In the genomic region with DNA sequence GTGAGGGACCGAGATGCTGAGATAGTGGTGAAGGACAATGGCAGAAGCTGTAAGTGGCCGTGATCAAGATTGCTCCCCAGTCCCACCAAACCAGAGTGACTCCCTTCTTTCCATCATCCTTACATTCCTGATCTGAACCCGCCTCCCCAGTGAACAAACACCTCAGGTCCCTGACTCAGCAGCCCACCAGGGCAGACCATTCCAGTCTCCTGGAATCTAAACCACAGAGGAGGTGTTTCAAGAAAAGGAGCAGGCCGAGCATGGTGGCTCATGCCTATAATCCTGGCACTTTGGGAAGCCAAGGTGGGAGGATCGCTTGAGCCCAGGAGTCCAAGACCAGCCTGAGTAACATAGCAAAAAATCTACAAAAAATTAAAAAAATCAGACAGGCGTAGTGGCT, we compare ENCODE assay signal across 17 cellular contexts. TPM values are rescaled to one million over a fixed set of nuclear protein-coding genes. Genes with fewer than 3 reads are reported as not detected.
DNase-seq lines count a peak whose midpoint lies in the region; ATAC-seq and TF ChIP-seq lines count a peak whose summit lies in the region.
"Had no signal": no experiment of that assay in that cellular context is flagged by ENCODE, and none has a peak within 500 bp of the region (broad histone marks: within the 10 kb centered on the region; RNA-seq: fewer than 3 reads in every experiment).

No MANE protein-coding gene starts in this region.

- 72 to 90% methylated on average over 4 to 6 of the region's 6 CpGs for whole genome bisulfite sequencing in esophagus squamous epithelium, 2 donors
- 94% methylated on average over 6 of the region's 6 CpGs for WGBS in prostate gland

- no peaks in the 10 kb centered on the region for H4K20me1 ChIP-seq in PC-3 (ENCODE audit: low read length)
- H4K20me1 ChIP-seq: BLaER1 treated with 17β-estradiol and CSF1 and Interleukin-3, amounts not matched to agents 10 nM and 100 nM had no signal

- H3F3A ChIP-seq in PC-3 (ENCODE audit: low read length, unreplicated experiment), result no peaks in the 10 kb centered on the region

- no TSS peak for BruUV-seq in PC-3 (replicated peaks; lab: Mats Ljungman, UMichigan)

- intact Hi-C loops in PC-3 (cut with micrococcal nuclease), result no loop called here
- intact Hi-C loops in esophagus squamous epithelium (cut with DNase I), result no loop called here
- intact Hi-C loops in prostate gland (cut with DNase I), result no loop called here

- TF ChIP-seq POLR2A in esophagus squamous epithelium (IDR thresholded peaks at IDR 0.05), result no peak
- no peak for TF ChIP-seq POLR2A in prostate gland (IDR thresholded peaks at IDR 0.05)

- CTCF ChIA-PET in PC-3 (lab: Charles Lee), result no interaction called here

- POLR2A ChIA-PET in PC-3 (lab: Charles Lee; ENCODE audit: unreplicated experiment), result interaction anchor here (0.6 kb wide), 1 partner anchor 105 kb away, joined by 3 read pairs; no protein-coding TSS in a partner anchor

- H3K36me3 ChIP-seq in PC-3 (ENCODE audit: low read depth, low read length) (peaks cover 9% of the 10 kb centered on the region; the same call in 1 of the 2 replicates), esophagus squamous epithelium (peaks cover 0 to 88% (median 0%) of the 10 kb centered on the region in 3 donors), prostate gland (no peaks in the 10 kb centered on the region)
- H3K36me3 ChIP-seq: BLaER1 treated with 17β-estradiol and CSF1 and Interleukin-3, amounts not matched to agents 10 nM and 100 nM; gastroesophageal sphincter; MG63; neural progenitor cell had no signal

- no peaks in the 10 kb centered on the region for H3K27me3 ChIP-seq in PC-3 (ENCODE audit: low read length)
- H3K27me3 ChIP-seq in esophagus squamous epithelium, result no peaks in the 10 kb centered on the region
- H3K27me3 ChIP-seq in prostate gland (replicated peaks; ENCODE audit: insufficient read depth), result no peaks in the 10 kb centered on the region
- H3K27me3 ChIP-seq: MG63 had no signal

- H3K4me2 ChIP-seq in PC-3 (ENCODE audit: low read length), result peak overlapping the region; percentile 44; the same call in 1 of the 2 replicates
- H3K4me2 ChIP-seq: BLaER1 treated with 17β-estradiol and CSF1 and Interleukin-3, amounts not matched to agents 10 nM and 100 nM; neural progenitor cell had no signal

- TF ChIP-seq CTCF in PC-3 (conservative IDR thresholded peaks at IDR 0.05; ENCODE audit: low read depth, low read length) (no peak), esophagus squamous epithelium (IDR thresholded peaks at IDR 0.05) (no peak), prostate gland (IDR thresholded peaks at IDR 0.05) (no peak)

- H3K4me3 ChIP-seq in PC-3 (ENCODE audit: low read length), result 0 out of 2 replicates have a peak overlapping the region, but pooled peaks have one; percentile 31
- no peak overlapping the region for H3K4me3 ChIP-seq in esophagus squamous epithelium
- no peak overlapping the region for H3K4me3 ChIP-seq in prostate gland
- H3K4me3 ChIP-seq: BLaER1 treated with 17β-estradiol and CSF1 and Interleukin-3, amounts not matched to agents 10 nM and 100 nM; gastroesophageal sphincter; lung; MG63; neural progenitor cell had no signal

- DNase-seq in ELF-1 (ENCODE audit: low read depth, low spot score) (peak; percentile 41), PC-3 (no peak), esophagus squamous epithelium (lab: John Stamatoyannopoulos, UW) (no peak), prostate gland (ENCODE audit: low spot score) (no peak), NCI-H1436 (lab: John Stamatoyannopoulos, UW) (no peak), activated gamma-delta T cell (lab: John Stamatoyannopoulos, UW) (no peak), NCI-H82 treated with DMSO at 0.1 percent for 48 hours (lab: John Stamatoyannopoulos, UW; ENCODE audit: unreplicated experiment) (no peak)
- no peak for DNase-seq in effector CD8-positive, alpha-beta T cell (lab: John Stamatoyannopoulos, UW)
- DNase-seq: activated CD4-positive, alpha-beta memory T cell treated with anti-CD3 and anti-CD28 coated beads, Interleukin-2, amount 10 ng/mL, durations not matched to agents 7 days and 5 days; NCI-H1417 treated with DMSO at 0.1 percent for 48 hours; SIG-M5; stimulated activated CD8-positive, alpha-beta memory T cell treated with anti-CD3 and anti-CD28 coated beads, Interleukin-4, amount 100 ng/mL, for 48 hours had no signal

- H3K9ac ChIP-seq in PC-3 (ENCODE audit: low read length), result no peak overlapping the region
- H3K9ac ChIP-seq: BLaER1 treated with 17β-estradiol and CSF1 and Interleukin-3, amounts not matched to agents 10 nM and 100 nM; neural progenitor cell had no signal

- H3K79me2 ChIP-seq in PC-3 (ENCODE audit: low read length), result peaks cover 15% of the 10 kb centered on the region

- no peaks in the 10 kb centered on the region for H3K9me2 ChIP-seq in PC-3 (replicated peaks; ENCODE audit: low read length)

- no peak overlapping the region for H2AFZ ChIP-seq in PC-3 (ENCODE audit: low read length)
- H2AFZ ChIP-seq: neural progenitor cell had no signal

- no peak for ATAC-seq in PC-3
- ATAC-seq: gastroesophageal sphincter had no signal

- H3K27ac ChIP-seq in PC-3 (ENCODE audit: low read length) (peak overlapping the region; percentile 47), esophagus squamous epithelium (peak overlapping the region; percentile 42 to 72 (median 62)), prostate gland (peak overlapping the region; percentile 79 to 88)
- H3K27ac ChIP-seq: BLaER1 treated with 17β-estradiol and CSF1 and Interleukin-3, amounts not matched to agents 10 nM and 100 nM; neural progenitor cell had no signal

- H3K9me3 ChIP-seq in PC-3 (ENCODE audit: low read length) (no peaks in the 10 kb centered on the region), esophagus squamous epithelium (no peaks in the 10 kb centered on the region), prostate gland (no peaks in the 10 kb centered on the region)
- H3K9me3 ChIP-seq: BLaER1 treated with 17β-estradiol and CSF1 and Interleukin-3, amounts not matched to agents 10 nM and 100 nM; gastroesophageal sphincter; MG63 had no signal

- H3K4me1 ChIP-seq in PC-3 (ENCODE audit: insufficient read depth, low read length) (peaks cover 21% of the 10 kb centered on the region), esophagus squamous epithelium (peaks cover 0 to 55% (median 0%) of the 10 kb centered on the region in 3 donors), prostate gland (replicated peaks) (no peaks in the 10 kb centered on the region)
- H3K4me1 ChIP-seq: gastroesophageal sphincter had no signal

RNA-seq across cellular contexts. Expression of a gene that starts 6.6 kb away (rescaled TPM):
- 28.0 and 40.6 TPM in 2 replicates for total RNA-seq in PC-3 (2014; rRNA removed)
- total RNA-seq in esophagus squamous epithelium, result 100 to 1,000 TPM in 1 of 4 donors, 10 to 100 TPM in 3; 36.0 to 125 (median 82.8) TPM
- 100 to 1,000 TPM in 1 of 2 donors, 10 to 100 TPM in 1; 77.3 to 117 TPM for total RNA-seq in prostate gland

RNA-seq across cellular contexts. Expression of a gene that starts 17.8 kb away (rescaled TPM):
- total RNA-seq in PC-3 (2014; rRNA removed), result 391 and 406 TPM in 2 replicates
- 100 to 1,000 TPM in 3 of 4 donors, 10 to 100 TPM in 1; 89.3 to 206 (median 176) TPM for total RNA-seq in esophagus squamous epithelium
- total RNA-seq in prostate gland, result 10 to 100 TPM; 75.0 to 93.3 TPM

RNA-seq across cellular contexts. Expression of a gene that starts 29.8 kb away (rescaled TPM):
- total RNA-seq in PC-3 (2014; rRNA removed) (3,106 and 3,551 TPM in 2 replicates), esophagus squamous epithelium (1,000 to 10,000 TPM in 3 of 4 donors, 100 to 1,000 TPM in 1; 966 to 4,641 (median 3,066) TPM), prostate gland (1,000 to 10,000 TPM; 2,549 to 4,385 TPM)

RNA-seq across cellular contexts. Expression of a gene that starts 31.5 kb away (rescaled TPM):
- 4.8 and 5.6 TPM in 2 replicates for total RNA-seq in PC-3 (2014; rRNA removed)
- total RNA-seq in esophagus squamous epithelium, result 1 to 10 TPM; 1.5 to 3.8 (median 2.3) TPM
- total RNA-seq in prostate gland, result 1 to 10 TPM; 4.6 to 9.1 TPM

RNA-seq across cellular contexts. Expression of a gene that starts 41.5 kb away (rescaled TPM):
- 120 and 176 TPM in 2 replicates for total RNA-seq in PC-3 (2014; rRNA removed)
- total RNA-seq in esophagus squamous epithelium, result 10 to 100 TPM; 42.6 to 70.8 (median 62.5) TPM
- total RNA-seq in prostate gland, result 100 to 1,000 TPM in 1 of 2 donors, 10 to 100 TPM in 1; 66.8 to 167 TPM
